ENCODE assay signal across 14 cellular contexts in genomic region chr17:33233855-33234228, GRCh38. TPM values are rescaled to one million over a fixed set of nuclear protein-coding genes. Genes with fewer than 3 reads are reported as not detected.
DNase-seq lines count a peak whose midpoint lies in the region; ATAC-seq and TF ChIP-seq lines count a peak whose summit lies in the region.
"Had no signal": no experiment of that assay in that cellular context is flagged by ENCODE, and none has a peak within 500 bp of the region (broad histone marks: within the 10 kb centered on the region; RNA-seq: fewer than 3 reads in every experiment).

No MANE protein-coding gene starts in this region.

- peak; percentile 47 to 93 (median 54) for ATAC-seq in natural killer cell
- ATAC-seq in HG02870 (IDR thresholded peaks at IDR 0.05; ENCODE audit: unreplicated experiment): no peak
- ATAC-seq: stimulated activated naive B cell treated with anti-CD40 and anti-IgM and Interleukin-4, amounts not matched to agents 10 μg/mL and 1 μg/mL and 100 μg/mL, for 72 hours had no signal

- no peaks in the 10 kb centered on the region for H3K9me3 Mint-ChIP-seq in CD8-positive, alpha-beta memory T cell
- no peaks in the 10 kb centered on the region for H3K9me3 Mint-ChIP-seq in natural killer cell
- H3K9me3 Mint-ChIP-seq: activated naive CD4-positive, alpha-beta T cell treated with anti-CD3 and anti-CD28 coated beads for 36 hours; H9; stimulated activated naive B cell treated with anti-CD40 and anti-IgM and Interleukin-4, amounts not matched to agents 10 μg/mL and 1 μg/mL and 100 μg/mL, for 72 hours had no signal

- intact Hi-C loops in esophagus muscularis mucosa (cut with DNase I) (loop anchor here (5.0 kb wide), 1 partner anchor 33 kb away; no protein-coding TSS in a partner anchor), natural killer cell (cut with micrococcal nuclease) (no loop called here), spleen (cut with DNase I; ENCODE audit: low total_unique reads) (no loop called here)

- TF ChIP-seq POLR2A in esophagus muscularis mucosa (IDR thresholded peaks at IDR 0.05; ENCODE audit: low read depth) (no peak), spleen (IDR thresholded peaks at IDR 0.05) (no peak)

- H3K4me3 Mint-ChIP-seq in CD8-positive, alpha-beta memory T cell: peak overlapping the region in 5 of 7 donors; percentile 36 to 71 (median 53)
- peak overlapping the region; percentile 1 for H3K4me3 Mint-ChIP-seq in natural killer cell
- H3K4me3 Mint-ChIP-seq: activated naive CD4-positive, alpha-beta T cell treated with anti-CD3 and anti-CD28 coated beads for 36 hours; H9; stimulated activated naive B cell treated with anti-CD40 and anti-IgM and Interleukin-4, amounts not matched to agents 10 μg/mL and 1 μg/mL and 100 μg/mL, for 72 hours had no signal

- no peak overlapping the region for H3K27ac ChIP-seq in CD8-positive, alpha-beta memory T cell (ENCODE audit: low read depth, low read length)
- H3K27ac ChIP-seq in esophagus muscularis mucosa (replicated peaks in 1 of 4) (peak overlapping the region in 3 of 4 donors; percentile 0 to 25 (median 11)), spleen (no peak overlapping the region)

- no peaks in the 10 kb centered on the region for H3K9me3 ChIP-seq in CD8-positive, alpha-beta memory T cell (ENCODE audit: low read length)
- no peaks in the 10 kb centered on the region for H3K9me3 ChIP-seq in esophagus muscularis mucosa
- H3K9me3 ChIP-seq in spleen: no peaks in the 10 kb centered on the region

- no peaks in the 10 kb centered on the region for H3K36me3 ChIP-seq in CD8-positive, alpha-beta memory T cell (ENCODE audit: insufficient read depth, low read length)
- H3K36me3 ChIP-seq in esophagus muscularis mucosa (no peaks in the 10 kb centered on the region), spleen (no peaks in the 10 kb centered on the region)

- peaks cover 3 to 18% (median 16%) of the 10 kb centered on the region in 3 donors for H3K4me1 Mint-ChIP-seq in CD8-positive, alpha-beta memory T cell
- peaks cover 19% of the 10 kb centered on the region in 2 donors for H3K4me1 Mint-ChIP-seq in natural killer cell
- H3K4me1 Mint-ChIP-seq: CD14-positive monocyte; stimulated activated naive B cell treated with anti-CD40 and anti-IgM and Interleukin-4, amounts not matched to agents 10 μg/mL and 1 μg/mL and 100 μg/mL, for 72 hours had no signal

- POLR2A ChIA-PET in CD8-positive, alpha-beta memory T cell (lab: Charles Lee): no interaction called here

- TF ChIP-seq CTCF in esophagus muscularis mucosa (IDR thresholded peaks at IDR 0.05): no peak
- TF ChIP-seq CTCF in natural killer cell (IDR thresholded peaks at IDR 0.05): no peak
- no peak for TF ChIP-seq CTCF in spleen (IDR thresholded peaks at IDR 0.05 in 8 of 11, conservative IDR thresholded peaks at IDR 0.05 in 3 of 11)

- H3K27ac Mint-ChIP-seq in CD8-positive, alpha-beta memory T cell: peak overlapping the region in 7 of 8 donors; percentile 36 to 94 (median 85)
- no peak overlapping the region for H3K27ac Mint-ChIP-seq in natural killer cell
- H3K27ac Mint-ChIP-seq: activated naive CD4-positive, alpha-beta T cell treated with anti-CD3 and anti-CD28 coated beads for 36 hours; CD14-positive monocyte; H9; stimulated activated naive B cell treated with anti-CD40 and anti-IgM and Interleukin-4, amounts not matched to agents 10 μg/mL and 1 μg/mL and 100 μg/mL, for 72 hours had no signal

- H3K4me3 ChIP-seq in CD8-positive, alpha-beta memory T cell (ENCODE audit: low read length): no peak overlapping the region
- H3K4me3 ChIP-seq in esophagus muscularis mucosa (no peak overlapping the region), spleen (no peak overlapping the region)

- no peak for TF ChIP-seq EP300 in esophagus muscularis mucosa (IDR thresholded peaks at IDR 0.05)

- CTCF ChIA-PET in CD8-positive, alpha-beta memory T cell (lab: Charles Lee): no interaction called here

- H3K27me3 Mint-ChIP-seq in CD8-positive, alpha-beta memory T cell: peaks cover 6 to 30% of the 10 kb centered on the region in 2 donors
- H3K27me3 Mint-ChIP-seq in natural killer cell (ENCODE audit: low read depth in 2 of 2): peaks cover 2 to 5% of the 10 kb centered on the region in 2 donors

- H3K27me3 ChIP-seq in CD8-positive, alpha-beta memory T cell (ENCODE audit: insufficient read depth, low read length, poor library complexity, severe bottlenecking): no peaks in the 10 kb centered on the region
- H3K27me3 ChIP-seq in esophagus muscularis mucosa (no peaks in the 10 kb centered on the region), spleen (replicated peaks in 1 of 7) (peaks cover 0 to 4% (median 0%) of the 10 kb centered on the region in 7 donors)

- H3K36me3 Mint-ChIP-seq in CD8-positive, alpha-beta memory T cell: no peaks in the 10 kb centered on the region
- H3K36me3 Mint-ChIP-seq in natural killer cell: no peaks in the 10 kb centered on the region
- H3K36me3 Mint-ChIP-seq: CD14-positive monocyte; stimulated activated naive B cell treated with anti-CD40 and anti-IgM and Interleukin-4, amounts not matched to agents 10 μg/mL and 1 μg/mL and 100 μg/mL, for 72 hours had no signal

- 61% methylated on average over 6 of the region's 6 CpGs for WGBS in esophagus muscularis mucosa
- 58 to 66% (median 65%) methylated on average over 6 of the region's 6 CpGs for WGBS in spleen, 5 donors

- H3K4me1 ChIP-seq in CD8-positive, alpha-beta memory T cell (ENCODE audit: insufficient read depth, low read length): no peaks in the 10 kb centered on the region
- peaks cover 0 to 26% (median 22%) of the 10 kb centered on the region in 4 donors for H3K4me1 ChIP-seq in esophagus muscularis mucosa
- peaks cover 0 to 11% (median 0%) of the 10 kb centered on the region in 6 donors for H3K4me1 ChIP-seq in spleen

- DNase-seq in CD8-positive, alpha-beta memory T cell: peak in 3 of 5 donors; percentile 3 to 46 (median 28)
- DNase-seq in SK-N-DZ (ENCODE audit: low spot score) (peak; percentile 43), esophagus muscularis mucosa (ENCODE audit: extremely low spot score) (no peak), natural killer cell (no peak), iPS-NIHi7 (ENCODE audit: extremely low spot score) (no peak), spleen (no peak), glomerular visceral epithelial cell (ENCODE audit: extremely low spot score) (no peak)
- DNase-seq: activated CD4-positive, alpha-beta T cell treated with anti-CD3 and anti-CD28 coated beads for 1 hour; activated naive CD4-positive, alpha-beta T cell treated with anti-CD3 and anti-CD28 coated beads for 36 hours; H9; NCI-H2029; stimulated activated naive B cell treated with anti-CD40 and anti-IgM and Interleukin-4, amounts not matched to agents 10 μg/mL and 1 μg/mL and 100 μg/mL, for 72 hours had no signal

RNA-seq across cellular contexts. Expression of gene ASIC2, which starts 59.3 kb away (rescaled TPM):
- not detected for total RNA-seq in CD8-positive, alpha-beta memory T cell
- not detected for polyA plus RNA-seq in CD8-positive, alpha-beta memory T cell
- 8.2 and 11.6 TPM in 2 replicates for polyA plus RNA-seq in SK-N-DZ (2014; cell fraction: cytosol; rRNA removed)
- 3.3 and 4.0 TPM in 2 replicates for polyA plus RNA-seq in SK-N-DZ (2014; cell fraction: nucleus; rRNA removed)
- total RNA-seq in esophagus muscularis mucosa: under 1 TPM in 1 of 4 donors, not detected in 3; 0.13 TPM
- total RNA-seq in natural killer cell: not detected
- not detected for total RNA-seq in spleen
- not detected for polyA plus RNA-seq in spleen
- total RNA-seq: activated naive CD4-positive, alpha-beta T cell treated with anti-CD3 and anti-CD28 coated beads for 36 hours had no signal
- polyA plus RNA-seq: CD14-positive monocyte had no signal

Comparison
In these comparisons a context has a peak if more than half of its experiments do, and no peak if none do; other contexts are left out.
1. DNase-seq: peak in CD8-positive, alpha-beta memory T cell (3 of 5) and SK-N-DZ (single experiment); none in esophagus muscularis mucosa (single experiment), natural killer cell (single experiment), iPS-NIHi7 (single experiment), spleen (single experiment) and glomerular visceral epithelial cell (single experiment).
2. H3K27ac ChIP-seq: peak in esophagus muscularis mucosa (3 of 4); none in CD8-positive, alpha-beta memory T cell (single experiment) and spleen (0 of 8).
3. H3K27ac Mint-ChIP-seq: peak in CD8-positive, alpha-beta memory T cell (7 of 8); none in natural killer cell (0 of 2).